Comparison of ENCODE assay signal across 1 cellular context in the genomic region with DNA sequence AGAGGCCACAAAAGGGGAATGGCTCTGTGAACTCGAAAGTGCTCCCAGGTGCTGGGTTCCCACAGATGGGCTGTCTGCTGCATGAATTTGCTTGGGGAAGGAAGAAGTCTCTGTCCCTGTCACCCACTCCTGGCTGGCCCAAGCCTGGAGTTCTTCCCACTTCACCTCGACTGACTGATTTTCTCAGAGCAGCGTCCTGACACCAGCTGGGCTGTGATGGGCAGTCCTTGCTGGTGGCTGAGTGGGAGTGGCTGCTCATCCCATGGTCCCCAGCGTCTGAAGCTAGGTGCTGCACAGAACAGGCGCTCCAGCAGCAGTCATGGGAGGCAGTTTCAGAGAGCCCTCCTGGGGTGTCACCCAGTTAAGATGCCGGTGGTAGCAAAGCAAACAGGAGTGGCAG.
TF ChIP-seq lines count a peak whose summit lies in the region.

No MANE protein-coding gene starts in this region.

TF ChIP-seq in H1, 55 proteins besides CTCF, POLR2A, EP300 and RAD21:
- no peak for TF ChIP-seq USF2 (IDR thresholded peaks at IDR 0.05; ENCODE audit: low read length)
- no peak for TF ChIP-seq JUND (IDR thresholded peaks at IDR 0.05; ENCODE audit: low read length)
- no peak for TF ChIP-seq PHF8 (conservative IDR thresholded peaks at IDR 0.05; ENCODE audit: low read depth, low read length)
- TF ChIP-seq JUN (IDR thresholded peaks at IDR 0.05; ENCODE audit: low read depth, low read length) = no peak
